Comparison of ENCODE assay signal across 1 cellular context in the genomic region with DNA sequence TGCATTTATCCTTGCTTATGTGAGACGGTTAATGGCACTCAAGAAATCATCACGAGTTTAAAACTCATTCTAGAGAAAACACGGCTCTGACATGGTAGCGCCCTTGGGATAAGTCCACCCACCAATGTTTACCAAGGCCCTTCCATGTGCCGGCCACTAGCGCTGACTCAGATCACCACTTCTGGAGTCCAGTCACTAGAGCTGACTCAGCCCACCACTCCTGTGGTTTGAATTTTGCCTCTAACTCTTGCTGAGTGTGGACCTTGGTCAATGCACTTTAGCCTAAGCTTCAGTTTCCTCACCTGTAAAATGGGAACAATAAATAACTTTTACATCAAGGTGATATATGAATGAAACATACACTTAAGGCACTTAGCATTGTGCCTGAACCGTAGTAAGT.
TF ChIP-seq lines count a peak whose summit lies in the region.

No MANE protein-coding gene starts in this region.

TF ChIP-seq in HepG2, 621 proteins besides CTCF, POLR2A, EP300 and RAD21 (continues in another document):
- TF ChIP-seq NR2F2 (IDR thresholded peaks at IDR 0.05; ENCODE audit: borderline replicate concordance, low read depth): no peak
- TF ChIP-seq, protein P1, sequence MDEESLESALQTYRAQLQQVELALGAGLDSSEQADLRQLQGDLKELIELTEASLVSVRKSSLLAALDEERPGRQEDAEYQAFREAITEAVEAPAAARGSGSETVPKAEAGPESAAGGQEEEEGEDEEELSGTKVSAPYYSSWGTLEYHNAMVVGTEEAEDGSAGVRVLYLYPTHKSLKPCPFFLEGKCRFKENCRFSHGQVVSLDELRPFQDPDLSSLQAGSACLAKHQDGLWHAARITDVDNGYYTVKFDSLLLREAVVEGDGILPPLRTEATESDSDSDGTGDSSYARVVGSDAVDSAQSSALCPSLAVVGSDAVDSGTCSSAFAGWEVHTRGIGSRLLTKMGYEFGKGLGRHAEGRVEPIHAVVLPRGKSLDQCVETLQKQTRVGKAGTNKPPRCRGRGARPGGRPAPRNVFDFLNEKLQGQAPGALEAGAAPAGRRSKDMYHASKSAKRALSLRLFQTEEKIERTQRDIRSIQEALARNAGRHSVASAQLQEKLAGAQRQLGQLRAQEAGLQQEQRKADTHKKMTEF (CRISPR knock-in tag; IDR thresholded peaks at IDR 0.05): peak; percentile 32; the same call in 1 of the 2 replicates
- TF ChIP-seq, protein P2, sequence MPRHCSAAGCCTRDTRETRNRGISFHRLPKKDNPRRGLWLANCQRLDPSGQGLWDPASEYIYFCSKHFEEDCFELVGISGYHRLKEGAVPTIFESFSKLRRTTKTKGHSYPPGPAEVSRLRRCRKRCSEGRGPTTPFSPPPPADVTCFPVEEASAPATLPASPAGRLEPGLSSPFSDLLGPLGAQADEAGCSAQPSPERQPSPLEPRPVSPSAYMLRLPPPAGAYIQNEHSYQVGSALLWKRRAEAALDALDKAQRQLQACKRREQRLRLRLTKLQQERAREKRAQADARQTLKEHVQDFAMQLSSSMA (CRISPR knock-in tag; IDR thresholded peaks at IDR 0.05): no peak
- no peak for TF ChIP-seq ISL2 (CRISPR knock-in tag; IDR thresholded peaks at IDR 0.05)
- no peak for TF ChIP-seq ZNF232 (CRISPR knock-in tag; IDR thresholded peaks at IDR 0.05; ENCODE audit: borderline replicate concordance)
- TF ChIP-seq, protein P3, sequence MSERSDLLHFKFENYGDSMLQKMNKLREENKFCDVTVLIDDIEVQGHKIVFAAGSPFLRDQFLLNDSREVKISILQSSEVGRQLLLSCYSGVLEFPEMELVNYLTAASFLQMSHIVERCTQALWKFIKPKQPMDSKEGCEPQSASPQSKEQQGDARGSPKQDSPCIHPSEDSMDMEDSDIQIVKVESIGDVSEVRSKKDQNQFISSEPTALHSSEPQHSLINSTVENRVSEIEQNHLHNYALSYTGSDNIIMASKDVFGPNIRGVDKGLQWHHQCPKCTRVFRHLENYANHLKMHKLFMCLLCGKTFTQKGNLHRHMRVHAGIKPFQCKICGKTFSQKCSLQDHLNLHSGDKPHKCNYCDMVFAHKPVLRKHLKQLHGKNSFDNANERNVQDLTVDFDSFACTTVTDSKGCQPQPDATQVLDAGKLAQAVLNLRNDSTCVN (CRISPR knock-in tag; IDR thresholded peaks at IDR 0.05; ENCODE audit: borderline replicate concordance): peak; percentile 90; the same call in 1 of the 2 replicates
- TF ChIP-seq ZNF598 (CRISPR knock-in tag; IDR thresholded peaks at IDR 0.05; ENCODE audit: borderline replicate concordance): no peak
- no peak for TF ChIP-seq CBX2 (IDR thresholded peaks at IDR 0.05; ENCODE audit: low read depth, low read length)
- TF ChIP-seq CBX2 (CRISPR knock-in tag; IDR thresholded peaks at IDR 0.05; ENCODE audit: low read depth): no peak
- TF ChIP-seq KMT2A (CRISPR knock-in tag; IDR thresholded peaks at IDR 0.05): no peak
- peak; percentile 64; the same call in 1 of the 2 replicates for TF ChIP-seq HMG20A (CRISPR knock-in tag; IDR thresholded peaks at IDR 0.05; ENCODE audit: borderline replicate concordance)
- TF ChIP-seq ZNF883 (CRISPR knock-in tag; IDR thresholded peaks at IDR 0.05; ENCODE audit: not compliant biosample characterization): no peak
- TF ChIP-seq, protein P4, sequence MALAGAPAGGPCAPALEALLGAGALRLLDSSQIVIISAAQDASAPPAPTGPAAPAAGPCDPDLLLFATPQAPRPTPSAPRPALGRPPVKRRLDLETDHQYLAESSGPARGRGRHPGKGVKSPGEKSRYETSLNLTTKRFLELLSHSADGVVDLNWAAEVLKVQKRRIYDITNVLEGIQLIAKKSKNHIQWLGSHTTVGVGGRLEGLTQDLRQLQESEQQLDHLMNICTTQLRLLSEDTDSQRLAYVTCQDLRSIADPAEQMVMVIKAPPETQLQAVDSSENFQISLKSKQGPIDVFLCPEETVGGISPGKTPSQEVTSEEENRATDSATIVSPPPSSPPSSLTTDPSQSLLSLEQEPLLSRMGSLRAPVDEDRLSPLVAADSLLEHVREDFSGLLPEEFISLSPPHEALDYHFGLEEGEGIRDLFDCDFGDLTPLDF (CRISPR knock-in tag; IDR thresholded peaks at IDR 0.05): no peak
- no peak for TF ChIP-seq ISX (CRISPR knock-in tag; conservative IDR thresholded peaks at IDR 0.05)
- peak; percentile 92 for TF ChIP-seq MAFF (IDR thresholded peaks at IDR 0.05; ENCODE audit: low read depth, low read length)
- no peak for TF ChIP-seq ZNF703 (CRISPR knock-in tag; IDR thresholded peaks at IDR 0.05; ENCODE audit: borderline replicate concordance)
- no peak for TF ChIP-seq ZNF558 (CRISPR knock-in tag; IDR thresholded peaks at IDR 0.05; ENCODE audit: borderline replicate concordance)
- TF ChIP-seq FOXP1 (IDR thresholded peaks at IDR 0.05): no peak
- no peak for TF ChIP-seq FOXP1 (CRISPR knock-in tag; IDR thresholded peaks at IDR 0.05)
- no peak for TF ChIP-seq ZNF552 (CRISPR knock-in tag; IDR thresholded peaks at IDR 0.05; ENCODE audit: borderline replicate concordance)
- TF ChIP-seq ZNF510 (CRISPR knock-in tag; IDR thresholded peaks at IDR 0.05; ENCODE audit: low read depth): no peak
- TF ChIP-seq ZFP90 (CRISPR knock-in tag; IDR thresholded peaks at IDR 0.05; ENCODE audit: borderline replicate concordance): no peak
- TF ChIP-seq MTF1 (CRISPR knock-in tag; IDR thresholded peaks at IDR 0.05): no peak
- TF ChIP-seq, protein P5, sequence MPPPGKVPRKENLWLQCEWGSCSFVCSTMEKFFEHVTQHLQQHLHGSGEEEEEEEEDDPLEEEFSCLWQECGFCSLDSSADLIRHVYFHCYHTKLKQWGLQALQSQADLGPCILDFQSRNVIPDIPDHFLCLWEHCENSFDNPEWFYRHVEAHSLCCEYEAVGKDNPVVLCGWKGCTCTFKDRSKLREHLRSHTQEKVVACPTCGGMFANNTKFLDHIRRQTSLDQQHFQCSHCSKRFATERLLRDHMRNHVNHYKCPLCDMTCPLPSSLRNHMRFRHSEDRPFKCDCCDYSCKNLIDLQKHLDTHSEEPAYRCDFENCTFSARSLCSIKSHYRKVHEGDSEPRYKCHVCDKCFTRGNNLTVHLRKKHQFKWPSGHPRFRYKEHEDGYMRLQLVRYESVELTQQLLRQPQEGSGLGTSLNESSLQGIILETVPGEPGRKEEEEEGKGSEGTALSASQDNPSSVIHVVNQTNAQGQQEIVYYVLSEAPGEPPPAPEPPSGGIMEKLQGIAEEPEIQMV (CRISPR knock-in tag; IDR thresholded peaks at IDR 0.05; ENCODE audit: low read depth): no peak
- TF ChIP-seq GZF1 (CRISPR knock-in tag; IDR thresholded peaks at IDR 0.05): no peak
- no peak for TF ChIP-seq MED8 (CRISPR knock-in tag; IDR thresholded peaks at IDR 0.05; ENCODE audit: insufficient replicate concordance)
- TF ChIP-seq HNRNPH1 (optimal IDR thresholded peaks at IDR 0.05; ENCODE audit: low read depth, low read length): no peak
- no peak for TF ChIP-seq TAF1 (CRISPR knock-in tag; IDR thresholded peaks at IDR 0.05)
- TF ChIP-seq, protein P6, sequence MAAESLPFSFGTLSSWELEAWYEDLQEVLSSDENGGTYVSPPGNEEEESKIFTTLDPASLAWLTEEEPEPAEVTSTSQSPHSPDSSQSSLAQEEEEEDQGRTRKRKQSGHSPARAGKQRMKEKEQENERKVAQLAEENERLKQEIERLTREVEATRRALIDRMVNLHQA (CRISPR knock-in tag; IDR thresholded peaks at IDR 0.05): no peak
- 0 out of 2 replicates have a peak, but pooled peaks have one; percentile 30 for TF ChIP-seq ZNF709 (CRISPR knock-in tag; IDR thresholded peaks at IDR 0.05)
- TF ChIP-seq TARDBP (CRISPR knock-in tag; IDR thresholded peaks at IDR 0.05): peak; percentile 59; the same call in 1 of the 2 replicates
- TF ChIP-seq, protein P7, sequence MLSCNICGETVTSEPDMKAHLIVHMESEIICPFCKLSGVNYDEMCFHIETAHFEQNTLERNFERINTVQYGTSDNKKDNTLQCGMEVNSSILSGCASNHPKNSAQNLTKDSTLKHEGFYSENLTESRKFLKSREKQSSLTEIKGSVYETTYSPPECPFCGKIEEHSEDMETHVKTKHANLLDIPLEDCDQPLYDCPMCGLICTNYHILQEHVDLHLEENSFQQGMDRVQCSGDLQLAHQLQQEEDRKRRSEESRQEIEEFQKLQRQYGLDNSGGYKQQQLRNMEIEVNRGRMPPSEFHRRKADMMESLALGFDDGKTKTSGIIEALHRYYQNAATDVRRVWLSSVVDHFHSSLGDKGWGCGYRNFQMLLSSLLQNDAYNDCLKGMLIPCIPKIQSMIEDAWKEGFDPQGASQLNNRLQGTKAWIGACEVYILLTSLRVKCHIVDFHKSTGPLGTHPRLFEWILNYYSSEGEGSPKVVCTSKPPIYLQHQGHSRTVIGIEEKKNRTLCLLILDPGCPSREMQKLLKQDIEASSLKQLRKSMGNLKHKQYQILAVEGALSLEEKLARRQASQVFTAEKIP (CRISPR knock-in tag; IDR thresholded peaks at IDR 0.05; ENCODE audit: borderline replicate concordance): no peak
- TF ChIP-seq GATA4 (IDR thresholded peaks at IDR 0.05; ENCODE audit: borderline replicate concordance, low read depth): no peak
- TF ChIP-seq MAFG (CRISPR knock-in tag; IDR thresholded peaks at IDR 0.05): peak; percentile 93
- TF ChIP-seq ETV5 (CRISPR knock-in tag; IDR thresholded peaks at IDR 0.05; ENCODE audit: borderline replicate concordance): no peak
- TF ChIP-seq ZNF234 (CRISPR knock-in tag; conservative IDR thresholded peaks at IDR 0.05): no peak
- peak; percentile 19; the same call in 1 of the 2 replicates for TF ChIP-seq ELF3 (CRISPR knock-in tag; IDR thresholded peaks at IDR 0.05)
- TF ChIP-seq, protein P8, sequence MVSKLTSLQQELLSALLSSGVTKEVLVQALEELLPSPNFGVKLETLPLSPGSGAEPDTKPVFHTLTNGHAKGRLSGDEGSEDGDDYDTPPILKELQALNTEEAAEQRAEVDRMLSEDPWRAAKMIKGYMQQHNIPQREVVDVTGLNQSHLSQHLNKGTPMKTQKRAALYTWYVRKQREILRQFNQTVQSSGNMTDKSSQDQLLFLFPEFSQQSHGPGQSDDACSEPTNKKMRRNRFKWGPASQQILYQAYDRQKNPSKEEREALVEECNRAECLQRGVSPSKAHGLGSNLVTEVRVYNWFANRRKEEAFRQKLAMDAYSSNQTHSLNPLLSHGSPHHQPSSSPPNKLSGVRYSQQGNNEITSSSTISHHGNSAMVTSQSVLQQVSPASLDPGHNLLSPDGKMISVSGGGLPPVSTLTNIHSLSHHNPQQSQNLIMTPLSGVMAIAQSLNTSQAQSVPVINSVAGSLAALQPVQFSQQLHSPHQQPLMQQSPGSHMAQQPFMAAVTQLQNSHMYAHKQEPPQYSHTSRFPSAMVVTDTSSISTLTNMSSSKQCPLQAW (CRISPR knock-in tag; IDR thresholded peaks at IDR 0.05): 0 out of 2 replicates have a peak, but pooled peaks have one; percentile 50
- TF ChIP-seq CREM (IDR thresholded peaks at IDR 0.05): no peak
- no peak for TF ChIP-seq CREM (CRISPR knock-in tag; IDR thresholded peaks at IDR 0.05)
- no peak for TF ChIP-seq PCBP1 (IDR thresholded peaks at IDR 0.05; ENCODE audit: borderline replicate concordance, low read depth, low read length)
- TF ChIP-seq, protein P9, sequence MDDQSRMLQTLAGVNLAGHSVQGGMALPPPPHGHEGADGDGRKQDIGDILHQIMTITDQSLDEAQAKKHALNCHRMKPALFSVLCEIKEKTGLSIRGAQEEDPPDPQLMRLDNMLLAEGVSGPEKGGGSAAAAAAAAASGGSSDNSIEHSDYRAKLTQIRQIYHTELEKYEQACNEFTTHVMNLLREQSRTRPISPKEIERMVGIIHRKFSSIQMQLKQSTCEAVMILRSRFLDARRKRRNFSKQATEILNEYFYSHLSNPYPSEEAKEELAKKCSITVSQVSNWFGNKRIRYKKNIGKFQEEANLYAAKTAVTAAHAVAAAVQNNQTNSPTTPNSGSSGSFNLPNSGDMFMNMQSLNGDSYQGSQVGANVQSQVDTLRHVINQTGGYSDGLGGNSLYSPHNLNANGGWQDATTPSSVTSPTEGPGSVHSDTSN (CRISPR knock-in tag; IDR thresholded peaks at IDR 0.05; ENCODE audit: borderline replicate concordance): no peak
- TF ChIP-seq ZNF205 (CRISPR knock-in tag; IDR thresholded peaks at IDR 0.05): no peak
- no peak for TF ChIP-seq ZNF678 (CRISPR knock-in tag; IDR thresholded peaks at IDR 0.05)
- no peak for TF ChIP-seq ARID2 (CRISPR knock-in tag; IDR thresholded peaks at IDR 0.05; ENCODE audit: borderline replicate concordance)
- no peak for TF ChIP-seq ZFAT (CRISPR knock-in tag; conservative IDR thresholded peaks at IDR 0.05)
- TF ChIP-seq, protein P10, sequence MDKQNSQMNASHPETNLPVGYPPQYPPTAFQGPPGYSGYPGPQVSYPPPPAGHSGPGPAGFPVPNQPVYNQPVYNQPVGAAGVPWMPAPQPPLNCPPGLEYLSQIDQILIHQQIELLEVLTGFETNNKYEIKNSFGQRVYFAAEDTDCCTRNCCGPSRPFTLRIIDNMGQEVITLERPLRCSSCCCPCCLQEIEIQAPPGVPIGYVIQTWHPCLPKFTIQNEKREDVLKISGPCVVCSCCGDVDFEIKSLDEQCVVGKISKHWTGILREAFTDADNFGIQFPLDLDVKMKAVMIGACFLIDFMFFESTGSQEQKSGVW (CRISPR knock-in tag; IDR thresholded peaks at IDR 0.05; ENCODE audit: borderline replicate concordance): no peak
- TF ChIP-seq HDAC2 (CRISPR knock-in tag; IDR thresholded peaks at IDR 0.05): peak; percentile 65; the same call in 1 of the 2 replicates
- TF ChIP-seq, protein P11, sequence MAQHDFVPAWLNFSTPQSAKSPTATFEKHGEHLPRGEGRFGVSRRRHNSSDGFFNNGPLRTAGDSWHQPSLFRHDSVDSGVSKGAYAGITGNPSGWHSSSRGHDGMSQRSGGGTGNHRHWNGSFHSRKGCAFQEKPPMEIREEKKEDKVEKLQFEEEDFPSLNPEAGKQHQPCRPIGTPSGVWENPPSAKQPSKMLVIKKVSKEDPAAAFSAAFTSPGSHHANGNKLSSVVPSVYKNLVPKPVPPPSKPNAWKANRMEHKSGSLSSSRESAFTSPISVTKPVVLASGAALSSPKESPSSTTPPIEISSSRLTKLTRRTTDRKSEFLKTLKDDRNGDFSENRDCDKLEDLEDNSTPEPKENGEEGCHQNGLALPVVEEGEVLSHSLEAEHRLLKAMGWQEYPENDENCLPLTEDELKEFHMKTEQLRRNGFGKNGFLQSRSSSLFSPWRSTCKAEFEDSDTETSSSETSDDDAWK (CRISPR knock-in tag; IDR thresholded peaks at IDR 0.05): no peak
- TF ChIP-seq WIZ (CRISPR knock-in tag; IDR thresholded peaks at IDR 0.05): no peak
- no peak for TF ChIP-seq NBN (conservative IDR thresholded peaks at IDR 0.05)
- TF ChIP-seq, protein P12, sequence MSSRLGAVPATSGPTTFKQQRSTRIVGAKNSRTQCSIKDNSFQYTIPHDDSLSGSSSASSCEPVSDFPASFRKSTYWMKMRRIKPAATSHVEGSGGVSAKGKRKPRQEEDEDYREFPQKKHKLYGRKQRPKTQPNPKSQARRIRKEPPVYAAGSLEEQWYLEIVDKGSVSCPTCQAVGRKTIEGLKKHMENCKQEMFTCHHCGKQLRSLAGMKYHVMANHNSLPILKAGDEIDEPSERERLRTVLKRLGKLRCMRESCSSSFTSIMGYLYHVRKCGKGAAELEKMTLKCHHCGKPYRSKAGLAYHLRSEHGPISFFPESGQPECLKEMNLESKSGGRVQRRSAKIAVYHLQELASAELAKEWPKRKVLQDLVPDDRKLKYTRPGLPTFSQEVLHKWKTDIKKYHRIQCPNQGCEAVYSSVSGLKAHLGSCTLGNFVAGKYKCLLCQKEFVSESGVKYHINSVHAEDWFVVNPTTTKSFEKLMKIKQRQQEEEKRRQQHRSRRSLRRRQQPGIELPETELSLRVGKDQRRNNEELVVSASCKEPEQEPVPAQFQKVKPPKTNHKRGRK (CRISPR knock-in tag; IDR thresholded peaks at IDR 0.05): no peak
- TF ChIP-seq SATB2 (CRISPR knock-in tag; IDR thresholded peaks at IDR 0.05): no peak
- TF ChIP-seq ZNF567 (CRISPR knock-in tag; IDR thresholded peaks at IDR 0.05; ENCODE audit: borderline replicate concordance): no peak
- 0 out of 2 replicates have a peak, but pooled peaks have one; percentile 21 for TF ChIP-seq ZNF614 (CRISPR knock-in tag; IDR thresholded peaks at IDR 0.05; ENCODE audit: borderline replicate concordance)
- no peak for TF ChIP-seq ZSCAN30 (CRISPR knock-in tag; IDR thresholded peaks at IDR 0.05)
